In genomic region chr3:195751584-195751983, GRCh38 we compare ENCODE assay signal across 20 cellular contexts. TPM values are rescaled to one million over a fixed set of nuclear protein-coding genes. Genes with fewer than 3 reads are reported as not detected.
DNase-seq lines count a peak whose midpoint lies in the region; ATAC-seq and TF ChIP-seq lines count a peak whose summit lies in the region.
"Had no signal": no experiment of that assay in that cellular context is flagged by ENCODE, and none has a peak within 500 bp of the region (broad histone marks: within the 10 kb centered on the region; RNA-seq: fewer than 3 reads in every experiment).

No MANE protein-coding gene starts in this region.

- intact Hi-C loops in mucosa of descending colon (cut with DNase I, micrococcal nuclease): no loop called here

- H3K36me3 ChIP-seq in mucosa of descending colon (ENCODE audit: low read depth): peaks cover 6% of the 10 kb centered on the region
- H3K36me3 ChIP-seq: esophagus squamous epithelium, lower lobe of right lung, thyroid gland had no signal

- no peak for TF ChIP-seq CTCF in mucosa of descending colon (IDR thresholded peaks at IDR 0.05)

- H3K4me1 Mint-ChIP-seq in activated naive CD4-positive, alpha-beta T cell treated with anti-CD3 and anti-CD28 coated beads, Interleukin-2, amount 10 ng/mL, durations not matched to agents 7 days and 5 days: peaks cover 17% of the 10 kb centered on the region

- H3K27ac Mint-ChIP-seq in activated naive CD4-positive, alpha-beta T cell treated with anti-CD3 and anti-CD28 coated beads, Interleukin-2, amount 10 ng/mL, durations not matched to agents 7 days and 5 days: no peak overlapping the region
- H3K27ac Mint-ChIP-seq: activated CD4-positive, alpha-beta T cell treated with anti-CD3 and anti-CD28 coated beads, Interleukin-2, amount 10 ng/mL, durations not matched to agents 7 days and 5 days; activated naive CD4-positive, alpha-beta T cell treated with anti-CD3 and anti-CD28 coated beads, Interleukin-2, amount 50 U/mL, for 24 hours; activated T-helper 1 cell treated with anti-CD3 and anti-CD28 coated beads, Interleukin-12 subunit alpha, Interleukin-12 subunit beta, Interleukin-2, Interleukin-4 antibody, amounts not matched to agents 30 ng/mL and 10 ng/mL and 1 ng/mL, durations not matched to agents 14 hours and 24 hours and 36 hours; IgD-negative memory B cell; stimulated activated naive CD8-positive, alpha-beta T cell treated with anti-CD3 and anti-CD28 coated beads, Interleukin-15, amount 100 ng/mL, for 72 hours had no signal

- H3K4me3 Mint-ChIP-seq in activated naive CD4-positive, alpha-beta T cell treated with anti-CD3 and anti-CD28 coated beads, Interleukin-2, amount 10 ng/mL, durations not matched to agents 7 days and 5 days: no peak overlapping the region
- H3K4me3 Mint-ChIP-seq: activated CD4-positive, alpha-beta T cell treated with anti-CD3 and anti-CD28 coated beads, Interleukin-2, amount 10 ng/mL, durations not matched to agents 7 days and 5 days; activated naive CD4-positive, alpha-beta T cell treated with anti-CD3 and anti-CD28 coated beads, Interleukin-2, amount 50 U/mL, for 24 hours; activated T-helper 1 cell treated with anti-CD3 and anti-CD28 coated beads, Interleukin-12 subunit alpha, Interleukin-12 subunit beta, Interleukin-2, Interleukin-4 antibody, amounts not matched to agents 30 ng/mL and 10 ng/mL and 1 ng/mL, durations not matched to agents 14 hours and 24 hours and 36 hours; IgD-negative memory B cell; stimulated activated naive CD8-positive, alpha-beta T cell treated with anti-CD3 and anti-CD28 coated beads, Interleukin-15, amount 100 ng/mL, for 72 hours had no signal

- no peak overlapping the region for H3K4me3 ChIP-seq in mucosa of descending colon
- H3K4me3 ChIP-seq: esophagus squamous epithelium, lower lobe of right lung, thyroid gland had no signal

- no peaks in the 10 kb centered on the region for H3K9me3 ChIP-seq in mucosa of descending colon
- H3K9me3 ChIP-seq: esophagus squamous epithelium, lower lobe of right lung, thyroid gland had no signal

- CTCF ChIA-PET in activated naive CD4-positive, alpha-beta T cell treated with anti-CD3 and anti-CD28 coated beads, Interleukin-2, amount 10 ng/mL, durations not matched to agents 7 days and 5 days (lab: Charles Lee): no interaction called here

- H3K4me1 ChIP-seq in mucosa of descending colon (ENCODE audit: low read depth): peaks cover 3% of the 10 kb centered on the region

- DNase-seq in NCI-H1092 treated with DMSO at 0.1 percent for 48 hours (lab: John Stamatoyannopoulos, UW) (peak; percentile 80), NCI-H1092 (lab: John Stamatoyannopoulos, UW) (no peak), NCI-H1436 (lab: John Stamatoyannopoulos, UW) (peak; percentile 60), NCI-H510A (lab: John Stamatoyannopoulos, UW) (peak; percentile 73), mucosa of descending colon (no peak), HK-2 (ENCODE audit: unreplicated experiment) (no peak), midbrain (lab: John Stamatoyannopoulos, UW) (no peak)
- DNase-seq in activated naive CD4-positive, alpha-beta T cell treated with anti-CD3 and anti-CD28 coated beads, Interleukin-2, amount 10 ng/mL, durations not matched to agents 7 days and 5 days: no peak
- DNase-seq: activated CD4-positive, alpha-beta T cell treated with anti-CD3 and anti-CD28 coated beads, Interleukin-2, amount 10 ng/mL, durations not matched to agents 7 days and 5 days; anterior cingulate cortex; esophagus squamous epithelium; lower lobe of right lung; stimulated activated CD4-positive, alpha-beta T cell treated with anti-CD3 and anti-CD28 coated beads, Interleukin-15, amount 100 ng/mL, for 24 hours; stimulated activated naive CD8-positive, alpha-beta T cell treated with anti-CD3 and anti-CD28 coated beads, Interleukin-15, amount 100 ng/mL, for 72 hours; thyroid gland had no signal

- H3K9me3 Mint-ChIP-seq in activated naive CD4-positive, alpha-beta T cell treated with anti-CD3 and anti-CD28 coated beads, Interleukin-2, amount 10 ng/mL, durations not matched to agents 7 days and 5 days: no peaks in the 10 kb centered on the region
- H3K9me3 Mint-ChIP-seq: activated CD4-positive, alpha-beta T cell treated with anti-CD3 and anti-CD28 coated beads, Interleukin-2, amount 10 ng/mL, durations not matched to agents 7 days and 5 days; activated naive CD4-positive, alpha-beta T cell treated with anti-CD3 and anti-CD28 coated beads, Interleukin-2, amount 50 U/mL, for 24 hours; activated T-helper 1 cell treated with anti-CD3 and anti-CD28 coated beads, Interleukin-12 subunit alpha, Interleukin-12 subunit beta, Interleukin-2, Interleukin-4 antibody, amounts not matched to agents 30 ng/mL and 10 ng/mL and 1 ng/mL, durations not matched to agents 14 hours and 24 hours and 36 hours; IgD-negative memory B cell had no signal

- no peaks in the 10 kb centered on the region for H3K36me3 Mint-ChIP-seq in activated naive CD4-positive, alpha-beta T cell treated with anti-CD3 and anti-CD28 coated beads, Interleukin-2, amount 10 ng/mL, durations not matched to agents 7 days and 5 days
- H3K36me3 Mint-ChIP-seq: activated naive CD4-positive, alpha-beta T cell treated with anti-CD3 and anti-CD28 coated beads, Interleukin-2, amount 50 U/mL, for 24 hours had no signal

- H3K27me3 Mint-ChIP-seq in activated naive CD4-positive, alpha-beta T cell treated with anti-CD3 and anti-CD28 coated beads, Interleukin-2, amount 10 ng/mL, durations not matched to agents 7 days and 5 days: peaks cover 28% of the 10 kb centered on the region
- H3K27me3 Mint-ChIP-seq: activated CD4-positive, alpha-beta T cell treated with anti-CD3 and anti-CD28 coated beads, Interleukin-2, amount 10 ng/mL, durations not matched to agents 7 days and 5 days; activated naive CD4-positive, alpha-beta T cell treated with anti-CD3 and anti-CD28 coated beads, Interleukin-2, amount 50 U/mL, for 24 hours had no signal

- ATAC-seq in mucosa of descending colon: peak; percentile 39
- ATAC-seq: sciatic nerve; SK-N-SH treated with all-trans-retinoic acid at 6 μM for 48 hours; stimulated activated naive CD8-positive, alpha-beta T cell treated with anti-CD3 and anti-CD28 coated beads, Interleukin-15, amount 100 ng/mL, for 72 hours had no signal

RNA-seq across cellular contexts. Expression of gene MUC20, which starts 30.8 kb away (rescaled TPM):
- total RNA-seq in mucosa of descending colon: 100 to 1,000 TPM in 2 of 3 donors, 10 to 100 TPM in 1; 29.5 to 147 (median 112) TPM

Comparison
In these comparisons a context has a peak if more than half of its experiments do, and no peak if none do; other contexts are left out.
1. DNase-seq: peak in NCI-H1092 treated with DMSO at 0.1 percent for 48 hours (single experiment), NCI-H1436 (single experiment) and NCI-H510A (single experiment); none in NCI-H1092 (single experiment), mucosa of descending colon (0 of 3), HK-2 (single experiment), activated naive CD4-positive, alpha-beta T cell treated with anti-CD3 and anti-CD28 coated beads, Interleukin-2, amount 10 ng/mL, durations not matched to agents 7 days and 5 days (single experiment) and midbrain (single experiment).